ENCODE assay signal across 8 cellular contexts in the genomic region with DNA sequence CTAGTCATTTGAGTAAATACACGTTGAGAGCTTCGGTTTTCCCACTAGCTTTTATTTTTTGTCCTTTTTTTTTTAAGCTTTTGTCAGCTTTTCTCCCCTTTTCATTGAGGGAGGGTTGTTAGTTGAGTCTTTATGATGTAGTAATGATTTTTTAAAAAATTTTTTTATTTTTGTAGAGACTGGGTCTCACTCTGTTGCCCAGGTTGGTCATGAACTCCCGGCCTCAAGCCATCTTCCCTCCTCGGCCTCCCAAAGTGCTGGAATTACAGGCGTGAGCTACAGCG. TPM values are rescaled to one million over a fixed set of nuclear protein-coding genes. Genes with fewer than 3 reads are reported as not detected.
DNase-seq lines count a peak whose midpoint lies in the region; ATAC-seq and TF ChIP-seq lines count a peak whose summit lies in the region.

No MANE protein-coding gene starts in this region.

- BruUV-seq in A673 (replicated peaks; lab: Mats Ljungman, UMichigan): no TSS peak

- peak overlapping the region in 6 of 9 donors; percentile 39 to 88 (median 76) for H3K27ac Mint-ChIP-seq in naive thymus-derived CD4-positive, alpha-beta T cell

- peaks cover 14% of the 10 kb centered on the region for H3K36me3 ChIP-seq in A673 (ENCODE audit: insufficient read depth, low read length, poor library complexity, severe bottlenecking)
- H3K36me3 ChIP-seq in HUES64 (ENCODE audit: insufficient read depth, low read length): peaks cover 25% of the 10 kb centered on the region
- peaks cover 0 to 30% (median 2%) of the 10 kb centered on the region in 3 experiments for H3K36me3 ChIP-seq in naive thymus-derived CD4-positive, alpha-beta T cell (ENCODE audit: control insufficient read depth in 2 of 3, insufficient read depth in 3 of 3, low read length in 3 of 3)

- no peak for TF ChIP-seq CTCF in A673 (conservative IDR thresholded peaks at IDR 0.05; ENCODE audit: low read depth, low read length)
- TF ChIP-seq CTCF in choroid plexus epithelial cell (conservative IDR thresholded peaks at IDR 0.05; ENCODE audit: low read depth, low read length): no peak

- H3K27me3 Mint-ChIP-seq in naive thymus-derived CD4-positive, alpha-beta T cell: no peaks in the 10 kb centered on the region

- DNase-seq in A673 (ENCODE audit: low spot score) (no peak), choroid plexus epithelial cell (ENCODE audit: low read depth) (no peak)
- DNase-seq in naive thymus-derived CD4-positive, alpha-beta T cell: no peak

- intact Hi-C loops in A673 (cut with micrococcal nuclease; ENCODE audit: unreplicated experiment): loop anchor here (2.0 kb wide), 1 partner anchor 29 kb away; no protein-coding TSS in a partner anchor
- intact Hi-C loops in naive thymus-derived CD4-positive, alpha-beta T cell (cut with micrococcal nuclease): loop anchor here (1.0 to 2.0 kb wide), 4 partner anchors 31 to 380 kb away; a partner anchor contains a TSS

- WGBS in HUES64: 39% methylated on average over 4 of the region's 6 CpGs

- H3K9me3 Mint-ChIP-seq in naive thymus-derived CD4-positive, alpha-beta T cell: peaks cover 0 to 1% (median 0%) of the 10 kb centered on the region in 11 donors

- CTCF ChIA-PET in A673 (lab: Charles Lee): interaction anchor here (0.7 kb wide), 1 partner anchor 113 kb away, joined by 3 read pairs; no protein-coding TSS in a partner anchor
- CTCF ChIA-PET in naive thymus-derived CD4-positive, alpha-beta T cell (lab: Charles Lee): interaction anchor here (0.7 to 1.2 kb wide), 2 partner anchors 8 to 30 kb away, joined by 3 read pairs; no protein-coding TSS in a partner anchor

- H3K4me3 Mint-ChIP-seq in naive thymus-derived CD4-positive, alpha-beta T cell: peak overlapping the region; percentile 89 to 99 (median 96)

- no peak for ATAC-seq in naive thymus-derived CD4-positive, alpha-beta T cell
- ATAC-seq in GM18907 (IDR thresholded peaks at IDR 0.05; ENCODE audit: unreplicated experiment) (no peak), HG03520 (IDR thresholded peaks at IDR 0.05; ENCODE audit: unreplicated experiment) (no peak), GM19324 (IDR thresholded peaks at IDR 0.05; ENCODE audit: low FRiP score, unreplicated experiment) (no peak), GM19463 (IDR thresholded peaks at IDR 0.05; ENCODE audit: unreplicated experiment) (no peak)

- H3K27me3 ChIP-seq in A673 (replicated peaks; ENCODE audit: insufficient read depth, low read depth, low read length, poor library complexity): no peaks in the 10 kb centered on the region
- H3K27me3 ChIP-seq in HUES64 (ENCODE audit: insufficient read depth, low read length): peaks cover 13% of the 10 kb centered on the region; the same call in 1 of the 2 replicates
- H3K27me3 ChIP-seq in naive thymus-derived CD4-positive, alpha-beta T cell (ENCODE audit: control insufficient read depth in 2 of 2, insufficient read depth in 2 of 2, low read length in 2 of 2): no peaks in the 10 kb centered on the region

- H3K4me1 Mint-ChIP-seq in naive thymus-derived CD4-positive, alpha-beta T cell: peaks cover 55 to 89% (median 74%) of the 10 kb centered on the region in 7 donors

- H3K9me3 ChIP-seq in A673 (ENCODE audit: low read depth, low read length, poor library complexity, severe bottlenecking) (no peaks in the 10 kb centered on the region), HUES64 (ENCODE audit: insufficient read depth, low read depth, low read length) (no peaks in the 10 kb centered on the region)
- H3K9me3 ChIP-seq in naive thymus-derived CD4-positive, alpha-beta T cell (ENCODE audit: control insufficient read depth in 2 of 3, low read length in 3 of 3): no peaks in the 10 kb centered on the region

- POLR2A ChIA-PET in A673 (lab: Charles Lee; ENCODE audit: low non-redundant PET): no interaction called here
- POLR2A ChIA-PET in naive thymus-derived CD4-positive, alpha-beta T cell (lab: Charles Lee): interaction anchor here (1.1 to 5.1 kb wide), 5 partner anchors 10 to 97 kb away, joined by 3 to 115 read pairs (median 4); a partner anchor contains a TSS

- H3K4me1 ChIP-seq in A673 (ENCODE audit: insufficient read depth, low read length, poor library complexity, severe bottlenecking) (peaks cover 10% of the 10 kb centered on the region), HUES64 (ENCODE audit: insufficient read depth, low read length) (peaks cover 29% of the 10 kb centered on the region)
- H3K4me1 ChIP-seq in naive thymus-derived CD4-positive, alpha-beta T cell (ENCODE audit: control insufficient read depth in 2 of 2, insufficient read depth in 2 of 2, low read length in 2 of 2): peaks cover 29 to 39% of the 10 kb centered on the region in 2 donors

- peak overlapping the region; percentile 89 for H3K9ac ChIP-seq in HUES64 (ENCODE audit: low read depth, low read length)

- peaks cover 4 to 24% (median 6%) of the 10 kb centered on the region in 5 donors for H3K36me3 Mint-ChIP-seq in naive thymus-derived CD4-positive, alpha-beta T cell

- H3K27ac ChIP-seq in A673 (ENCODE audit: low read depth, low read length, poor library complexity, severe bottlenecking): peak overlapping the region; percentile 79
- H3K27ac ChIP-seq in HUES64 (ENCODE audit: low read depth, low read length): peak overlapping the region; percentile 87; the same call in 1 of the 2 replicates
- peak overlapping the region; percentile 77 for H3K27ac ChIP-seq in naive thymus-derived CD4-positive, alpha-beta T cell (ENCODE audit: low read depth, low read length)

- peak overlapping the region; percentile 74 for H3K4me3 ChIP-seq in A673 (ENCODE audit: low read depth, low read length, poor library complexity, severe bottlenecking)
- peak overlapping the region; percentile 90 for H3K4me3 ChIP-seq in HUES64 (ENCODE audit: low read length)
- peak overlapping the region; percentile 99 for H3K4me3 ChIP-seq in choroid plexus epithelial cell (ENCODE audit: low read depth, low read length)
- peak overlapping the region; percentile 96 for H3K4me3 ChIP-seq in naive thymus-derived CD4-positive, alpha-beta T cell (ENCODE audit: low read length)

RNA-seq across cellular contexts. Expression of a gene that starts 0.7 kb away (rescaled TPM):
- total RNA-seq in A673 (2021): 15.2 and 22.0 TPM in 2 replicates
- 23.0 TPM for polyA plus RNA-seq in HUES64 (2013, experiment 1 of 2)
- 22.2 TPM for polyA plus RNA-seq in HUES64 (2013, experiment 2 of 2)
- total RNA-seq in naive thymus-derived CD4-positive, alpha-beta T cell: 10 to 100 TPM in 2 of 5 experiments, 1 to 10 TPM in 3; 4.8 to 13.0 (median 6.8) TPM
- 10 to 100 TPM in 1 of 2 donors, 1 to 10 TPM in 1; 4.9 to 10.9 TPM for polyA plus RNA-seq in naive thymus-derived CD4-positive, alpha-beta T cell

RNA-seq across cellular contexts. Expression of a gene that starts 52.6 kb away (rescaled TPM):
- total RNA-seq in A673 (2021): 42.4 and 43.6 TPM in 2 replicates
- polyA plus RNA-seq in HUES64 (2013, experiment 1 of 2): 22.0 TPM
- 15.8 TPM for polyA plus RNA-seq in HUES64 (2013, experiment 2 of 2)
- 10 to 100 TPM; 26.8 to 47.7 (median 33.1) TPM for total RNA-seq in naive thymus-derived CD4-positive, alpha-beta T cell
- 10 to 100 TPM; 22.0 to 26.1 TPM for polyA plus RNA-seq in naive thymus-derived CD4-positive, alpha-beta T cell

RNA-seq across cellular contexts. Expression of a gene that starts 56.5 kb away (rescaled TPM):
- 15.1 and 15.3 TPM in 2 replicates for total RNA-seq in A673 (2021)
- 10.5 TPM for polyA plus RNA-seq in HUES64 (2013, experiment 1 of 2)
- polyA plus RNA-seq in HUES64 (2013, experiment 2 of 2): 11.5 TPM
- 1 to 10 TPM; 1.2 to 3.1 (median 2.9) TPM for total RNA-seq in naive thymus-derived CD4-positive, alpha-beta T cell
- 1 to 10 TPM; 4.2 to 5.2 TPM for polyA plus RNA-seq in naive thymus-derived CD4-positive, alpha-beta T cell
